15 cellular contexts compared by ENCODE assay signal in genomic region chr18:45357681-45358470, GRCh38.
A peak's percentile ranks its signal among the peaks of the same experiment; 100 is the strongest.
DNase-seq lines count a peak whose midpoint lies in the region; ATAC-seq, FAIRE-seq and TF ChIP-seq lines count a peak whose summit lies in the region.
"Had no signal": no experiment of that assay in that cellular context is flagged by ENCODE, and none has a peak within 500 bp of the region (broad histone marks: within the 10 kb centered on the region; RNA-seq: fewer than 3 reads in every experiment).

No MANE protein-coding gene starts in this region.

- peak; percentile 7 for FAIRE-seq in RCC 7860 (lab: Jason Lieb, UNC)
- FAIRE-seq: bronchial epithelial cell had no signal

- CTCF ChIA-PET in mammary epithelial cell (lab: Charles Lee; ENCODE audit: low non-redundant PET): no interaction called here

- no peaks in the 10 kb centered on the region for H3K79me2 ChIP-seq in mammary epithelial cell (ENCODE audit: insufficient read depth, low read length)

- H3K9me3 ChIP-seq in mammary epithelial cell (replicated peaks; ENCODE audit: insufficient read depth, low read length) (no peaks in the 10 kb centered on the region), breast epithelium (no peaks in the 10 kb centered on the region), subcutaneous abdominal adipose tissue (ENCODE audit: control insufficient read depth in 5 of 5, low read length in 5 of 5) (no peaks in the 10 kb centered on the region)

- ATAC-seq in GM21528 (IDR thresholded peaks at IDR 0.05; ENCODE audit: low FRiP score, unreplicated experiment) (no peak), HG03521 (IDR thresholded peaks at IDR 0.05; ENCODE audit: unreplicated experiment) (no peak)
- ATAC-seq: CD8-positive, alpha-beta T cell; sciatic nerve; T-cell had no signal

- intact Hi-C loops in mammary epithelial cell (cut with micrococcal nuclease) (no loop called here), breast epithelium (cut with DNase I; ENCODE audit: low total_unique reads) (no loop called here)

- no peak overlapping the region for H3K4me3 ChIP-seq in mammary epithelial cell (replicated peaks in 1 of 3; ENCODE audit: insufficient read depth in 1 of 3, low read depth in 2 of 3, low read length in 3 of 3)
- H3K4me3 ChIP-seq in breast epithelium: no peak overlapping the region
- no peak overlapping the region for H3K4me3 ChIP-seq in subcutaneous abdominal adipose tissue (ENCODE audit: low read depth in 1 of 5, low read length in 5 of 5)
- H3K4me3 ChIP-seq: neural progenitor cell had no signal

- H3K9ac ChIP-seq in mammary epithelial cell (ENCODE audit: insufficient read depth, low read length): no peak overlapping the region
- no peak overlapping the region for H3K9ac ChIP-seq in subcutaneous abdominal adipose tissue (ENCODE audit: low read length in 5 of 5)
- H3K9ac ChIP-seq: neural progenitor cell had no signal

- no TSS peak for BruUV-seq in mammary epithelial cell (replicated peaks; lab: Mats Ljungman, UMichigan)

- no peak overlapping the region for H3K4me2 ChIP-seq in mammary epithelial cell (ENCODE audit: insufficient read depth, low read depth, low read length)
- H3K4me2 ChIP-seq: neural progenitor cell had no signal

- TF ChIP-seq POLR2A in breast epithelium (IDR thresholded peaks at IDR 0.05): no peak

- in situ Hi-C loops in mammary epithelial cell (cut with MboI; ENCODE audit: low sequenced_read_pairs in 2 of 2): no loop called here

- no peaks in the 10 kb centered on the region for H3K36me3 ChIP-seq in mammary epithelial cell (ENCODE audit: insufficient read depth, low read length)
- no peaks in the 10 kb centered on the region for H3K36me3 ChIP-seq in breast epithelium
- no peaks in the 10 kb centered on the region for H3K36me3 ChIP-seq in subcutaneous abdominal adipose tissue (ENCODE audit: control insufficient read depth in 5 of 5, insufficient read depth in 5 of 5, low read length in 5 of 5)
- H3K36me3 ChIP-seq: neural progenitor cell had no signal

- DNase-seq in mammary epithelial cell (peak; percentile 32), breast epithelium (ENCODE audit: low spot score in 2 of 2) (no peak), RCC 7860 (ENCODE audit: low spot score) (peak; percentile 19), kidney tubule cell (ENCODE audit: low spot score) (peak; percentile 52), NCI-H345 (lab: John Stamatoyannopoulos, UW) (no peak)
- DNase-seq: activated CD4-positive, alpha-beta T cell treated with anti-CD3 and anti-CD28 coated beads, Interleukin-2, amount 50 U/mL, for 4 hours; activated naive CD4-positive, alpha-beta T cell treated with anti-CD3 and anti-CD28 coated beads, Interleukin-2, amount 50 U/mL, for 16 hours; CD8-positive, alpha-beta T cell; T-cell had no signal

- WGBS in mammary epithelial cell (ENCODE audit: low coverage, missing lambda C conversion rate): 99% methylated on average over 5 of the region's 5 CpGs

- H4K20me1 ChIP-seq in mammary epithelial cell (ENCODE audit: insufficient read depth, low read length): no peaks in the 10 kb centered on the region

- dilution Hi-C loops in mammary epithelial cell (cut with HindIII; ENCODE audit: low sequenced_read_pairs): no loop called here

- H3K27ac ChIP-seq in mammary epithelial cell (ENCODE audit: insufficient read depth, low read depth, low read length) (no peak overlapping the region), breast epithelium (no peak overlapping the region), subcutaneous abdominal adipose tissue (ENCODE audit: low read depth, low read length) (peak overlapping the region; percentile 83)
- H3K27ac ChIP-seq: neural progenitor cell had no signal

- H3K27me3 ChIP-seq in mammary epithelial cell (ENCODE audit: insufficient read depth, low read length) (no peaks in the 10 kb centered on the region), breast epithelium (no peaks in the 10 kb centered on the region), subcutaneous abdominal adipose tissue (ENCODE audit: control insufficient read depth in 5 of 5, insufficient read depth in 4 of 5, low read length in 5 of 5) (no peaks in the 10 kb centered on the region)
- H3K27me3 ChIP-seq: neural progenitor cell had no signal

- no peak overlapping the region for H2AFZ ChIP-seq in mammary epithelial cell (ENCODE audit: low read depth, low read length)
- H2AFZ ChIP-seq: neural progenitor cell had no signal

- H3K4me1 ChIP-seq in mammary epithelial cell (ENCODE audit: insufficient read depth, low read length) (peaks cover 12% of the 10 kb centered on the region), breast epithelium (no peaks in the 10 kb centered on the region), subcutaneous abdominal adipose tissue (ENCODE audit: control insufficient read depth in 5 of 5, insufficient read depth in 5 of 5, low read length in 5 of 5) (peaks cover 7 to 56% (median 31%) of the 10 kb centered on the region in 5 donors)
- H3K4me1 ChIP-seq: neural progenitor cell had no signal

- TF ChIP-seq CTCF in mammary epithelial cell (conservative IDR thresholded peaks at IDR 0.05 in 1 of 2, IDR thresholded peaks at IDR 0.05 in 1 of 2; ENCODE audit: extremely low read depth in 1 of 2, insufficient read depth in 1 of 2, low read depth in 1 of 2, low read length in 2 of 2) (no peak), breast epithelium (IDR thresholded peaks at IDR 0.05) (no peak)

Comparison
In these comparisons a context has a peak if more than half of its experiments do, and no peak if none do; other contexts are left out.
1. DNase-seq: peak in mammary epithelial cell (single experiment), RCC 7860 (single experiment) and kidney tubule cell (single experiment); none in breast epithelium (0 of 2) and NCI-H345 (single experiment).